Comparison of ENCODE assay signal across 17 cellular contexts in the genomic region with DNA sequence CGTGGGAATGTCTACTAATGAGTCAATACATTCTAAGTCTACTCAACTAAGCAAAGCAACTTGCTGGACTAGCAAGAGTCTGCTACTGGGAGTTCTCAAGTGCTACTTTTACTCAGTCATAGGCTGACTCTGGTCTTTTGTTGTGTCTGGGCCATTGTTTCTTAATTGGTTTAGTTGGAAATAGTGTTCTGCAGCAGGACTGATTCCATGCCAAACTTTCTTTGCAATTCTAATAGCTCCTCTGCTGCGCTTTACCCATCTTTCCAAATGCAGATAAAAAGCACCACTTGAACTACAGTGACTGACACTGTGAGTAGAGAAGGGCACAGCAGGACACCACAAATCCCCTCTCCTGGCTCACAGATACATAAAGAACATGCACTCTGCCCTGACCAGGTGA.
A peak's percentile ranks its signal among the peaks of the same experiment; 100 is the strongest.
DNase-seq lines count a peak whose midpoint lies in the region; ATAC-seq and TF ChIP-seq lines count a peak whose summit lies in the region.
"Had no signal": no experiment of that assay in that cellular context is flagged by ENCODE, and none has a peak within 500 bp of the region (broad histone marks: within the 10 kb centered on the region; RNA-seq: fewer than 3 reads in every experiment).

No MANE protein-coding gene starts in this region.

- no peaks in the 10 kb centered on the region for H3K36me3 ChIP-seq in uterus
- H3K36me3 ChIP-seq: ovary had no signal

- H3K9me3 ChIP-seq in uterus: no peaks in the 10 kb centered on the region
- H3K9me3 ChIP-seq: ovary, SJCRH30 had no signal

- DNase-seq in Right ventricle myocardium superior: no peak
- DNase-seq in cardiac septum (ENCODE audit: low spot score): no peak
- peak; percentile 79 for DNase-seq in NCI-H69 (lab: John Stamatoyannopoulos, UW)
- peak; percentile 93 for DNase-seq in iPS DF 19.7 (ENCODE audit: low read depth, low spot score)
- no peak for DNase-seq in uterus
- no peak for DNase-seq in HK-2 (ENCODE audit: unreplicated experiment)
- no peak for DNase-seq in stimulated activated CD4-positive, alpha-beta T cell treated with anti-CD3 and anti-CD28 coated beads, Interleukin-2, amount 100 ng/mL, for 48 hours
- DNase-seq: activated CD8-positive, alpha-beta memory T cell treated with anti-CD3 and anti-CD28 coated beads, Interleukin-2, amount 10 ng/mL, durations not matched to agents 7 days and 5 days; cerebellar nuclear complex; effector memory CD4-positive, alpha-beta T cell; ovary; SJCRH30; stimulated activated CD4-positive, alpha-beta T cell treated with anti-CD3 and anti-CD28 coated beads, Interleukin-4, amount 100 ng/mL, for 4 hours; stimulated activated CD8-positive, alpha-beta memory T cell treated with anti-CD3 and anti-CD28 coated beads, Interleukin-4, amount 100 ng/mL, for 48 hours; substantia nigra had no signal

- no peak overlapping the region for H3K4me3 ChIP-seq in uterus
- H3K4me3 ChIP-seq: ovary, SJCRH30 had no signal

- TF ChIP-seq POLR2A in uterus (IDR thresholded peaks at IDR 0.05): no peak

- peak; percentile 87 for ATAC-seq in Right ventricle myocardium superior (ENCODE audit: poor library complexity)
- ATAC-seq in HG02840 (IDR thresholded peaks at IDR 0.05; ENCODE audit: low FRiP score, unreplicated experiment): no peak
- ATAC-seq: activated CD8-positive, alpha-beta memory T cell treated with anti-CD3 and anti-CD28 coated beads, Interleukin-2, amount 10 ng/mL, durations not matched to agents 7 days and 5 days; left lobe of liver had no signal

- intact Hi-C loops in Right ventricle myocardium superior (cut with DNase I): no loop called here
- intact Hi-C loops in cardiac septum (cut with DNase I): no loop called here
- intact Hi-C loops in uterus (cut with DNase I; ENCODE audit: low total_unique reads): no loop called here

- no peak for TF ChIP-seq CTCF in uterus (IDR thresholded peaks at IDR 0.05)

- H3K27me3 ChIP-seq in uterus: no peaks in the 10 kb centered on the region
- H3K27me3 ChIP-seq: ovary, SJCRH30 had no signal

- peak overlapping the region; percentile 31 to 70 for H3K27ac ChIP-seq in uterus
- H3K27ac ChIP-seq: ovary, SJCRH30 had no signal

- H3K4me1 ChIP-seq in uterus: peaks cover 4 to 11% of the 10 kb centered on the region in 2 donors
- H3K4me1 ChIP-seq: SJCRH30 had no signal

Comparison
In these comparisons a context has a peak if more than half of its experiments do, and no peak if none do; other contexts are left out.
1. DNase-seq: peak in NCI-H69 (single experiment) and iPS DF 19.7 (single experiment); none in Right ventricle myocardium superior (single experiment), cardiac septum (single experiment), uterus (0 of 2), HK-2 (single experiment) and stimulated activated CD4-positive, alpha-beta T cell treated with anti-CD3 and anti-CD28 coated beads, Interleukin-2, amount 100 ng/mL, for 48 hours (0 of 2).